ENCODE assay signal across 8 cellular contexts in the genomic region with DNA sequence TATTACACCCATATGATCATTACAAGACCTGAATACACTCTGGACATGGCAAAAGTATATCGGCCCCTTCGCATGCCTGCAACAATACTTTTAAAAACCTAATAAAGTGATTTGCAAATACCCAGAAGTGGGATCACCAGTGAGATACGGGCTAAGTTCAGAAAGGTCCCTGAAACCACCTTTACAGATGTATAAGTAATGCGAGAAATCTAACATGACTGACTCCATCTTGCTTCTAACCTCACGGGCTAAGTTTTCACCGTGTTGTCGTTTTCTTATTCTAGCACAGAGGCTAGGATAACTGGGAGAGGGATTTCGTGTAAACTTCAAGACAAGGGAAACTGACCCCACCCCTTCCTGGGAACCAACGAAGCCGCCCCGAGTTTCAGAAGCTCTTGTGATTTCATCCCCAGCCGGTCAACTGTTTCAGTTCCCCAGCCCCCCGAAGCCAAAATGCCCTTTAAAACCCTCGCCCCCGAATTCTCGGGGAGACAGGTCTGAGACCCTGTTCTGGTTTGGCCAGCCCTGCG. TPM values are rescaled to one million over a fixed set of nuclear protein-coding genes. Genes with fewer than 3 reads are reported as not detected.
DNase-seq lines count a peak whose midpoint lies in the region; ATAC-seq lines count a peak whose summit lies in the region.

No MANE protein-coding gene starts in this region.

- POLR2A ChIA-PET in T-cell (lab: Charles Lee) = no interaction called here
- POLR2A ChIA-PET in naive thymus-derived CD4-positive, alpha-beta T cell (lab: Charles Lee) = no interaction called here

- peak; percentile 34 for DNase-seq in SIG-M5 treated with dmso at 0.1 percent for 504 hours (lab: John Stamatoyannopoulos, UW; ENCODE audit: unreplicated experiment)
- DNase-seq in SIG-M5 (lab: John Stamatoyannopoulos, UW) = no peak
- no peak for DNase-seq in T-cell
- DNase-seq in fibroblast of gingiva (ENCODE audit: low read depth) = peak; percentile 43
- DNase-seq in naive thymus-derived CD4-positive, alpha-beta T cell = peak in 1 of 9 donors; percentile 10
- no peak for DNase-seq in NCI-H2081 (lab: John Stamatoyannopoulos, UW)
- DNase-seq in NCI-H446 (lab: John Stamatoyannopoulos, UW) = no peak

- H3K36me3 ChIP-seq in naive thymus-derived CD4-positive, alpha-beta T cell (ENCODE audit: control insufficient read depth in 2 of 3, insufficient read depth in 3 of 3, low read length in 3 of 3) = no peaks in the 10 kb centered on the region

- H3K27me3 ChIP-seq in naive thymus-derived CD4-positive, alpha-beta T cell (ENCODE audit: control insufficient read depth in 2 of 2, insufficient read depth in 2 of 2, low read length in 2 of 2) = no peaks in the 10 kb centered on the region

- no peaks in the 10 kb centered on the region for H3K9me3 Mint-ChIP-seq in T-cell
- no peaks in the 10 kb centered on the region for H3K9me3 Mint-ChIP-seq in naive thymus-derived CD4-positive, alpha-beta T cell

- H3K27me3 Mint-ChIP-seq in T-cell = no peaks in the 10 kb centered on the region
- H3K27me3 Mint-ChIP-seq in naive thymus-derived CD4-positive, alpha-beta T cell = peaks cover 0 to 5% (median 0%) of the 10 kb centered on the region in 5 donors

- H3K9me3 ChIP-seq in naive thymus-derived CD4-positive, alpha-beta T cell (ENCODE audit: control insufficient read depth in 2 of 3, low read length in 3 of 3) = no peaks in the 10 kb centered on the region

- ATAC-seq in HG02885 (IDR thresholded peaks at IDR 0.05; ENCODE audit: poor library complexity, unreplicated experiment) (peak; percentile 15), T-cell (replicated peaks in 1 of 4) (peak in 2 of 4 experiments; percentile 6 to 11)
- ATAC-seq in naive thymus-derived CD4-positive, alpha-beta T cell = peak; percentile 2

- peak overlapping the region; percentile 61 for H3K27ac ChIP-seq in naive thymus-derived CD4-positive, alpha-beta T cell (ENCODE audit: low read depth, low read length)

- intact Hi-C loops in naive thymus-derived CD4-positive, alpha-beta T cell (cut with micrococcal nuclease) = loop anchor here (1.0 to 2.0 kb wide), 4 partner anchors 30 to 297 kb away; a partner anchor contains a TSS

- CTCF ChIA-PET in T-cell (lab: Charles Lee) = no interaction called here
- CTCF ChIA-PET in naive thymus-derived CD4-positive, alpha-beta T cell (lab: Charles Lee) = interaction anchor here (0.6 kb wide), 1 partner anchor 238 kb away, joined by 3 read pairs; no protein-coding TSS in a partner anchor

- peaks cover 31 to 46% (median 45%) of the 10 kb centered on the region in 3 donors for H3K4me1 Mint-ChIP-seq in T-cell
- H3K4me1 Mint-ChIP-seq in naive thymus-derived CD4-positive, alpha-beta T cell = peaks cover 15 to 55% (median 51%) of the 10 kb centered on the region in 7 donors

- peak overlapping the region; percentile 76 to 87 (median 85) for H3K4me3 Mint-ChIP-seq in T-cell
- H3K4me3 Mint-ChIP-seq in naive thymus-derived CD4-positive, alpha-beta T cell = peak overlapping the region; percentile 86 to 92 (median 90)

- H3K36me3 Mint-ChIP-seq in T-cell = no peaks in the 10 kb centered on the region
- H3K36me3 Mint-ChIP-seq in naive thymus-derived CD4-positive, alpha-beta T cell = peaks cover 0 to 11% (median 0%) of the 10 kb centered on the region in 5 donors

- H3K4me1 ChIP-seq in naive thymus-derived CD4-positive, alpha-beta T cell (ENCODE audit: control insufficient read depth in 2 of 2, insufficient read depth in 2 of 2, low read length in 2 of 2) = peaks cover 6 to 15% of the 10 kb centered on the region in 2 donors

- peak overlapping the region; percentile 66 to 90 for H3K27ac Mint-ChIP-seq in T-cell
- peak overlapping the region; percentile 52 to 94 (median 86) for H3K27ac Mint-ChIP-seq in naive thymus-derived CD4-positive, alpha-beta T cell

- H3K4me3 ChIP-seq in naive thymus-derived CD4-positive, alpha-beta T cell (ENCODE audit: low read length) = peak overlapping the region; percentile 69

RNA-seq across cellular contexts. Expression of a gene that starts 0.7 kb away (rescaled TPM):
- 1 to 10 TPM; 2.8 to 7.9 (median 4.3) TPM for total RNA-seq in T-cell
- total RNA-seq in naive thymus-derived CD4-positive, alpha-beta T cell = 1 to 10 TPM; 4.4 to 7.8 (median 4.5) TPM
- polyA plus RNA-seq in naive thymus-derived CD4-positive, alpha-beta T cell = 10 to 100 TPM in 1 of 2 donors, 1 to 10 TPM in 1; 5.0 to 17.5 TPM

RNA-seq across cellular contexts. Expression of a gene that starts 29.8 kb away (rescaled TPM):
- under 1 TPM in 1 of 5 donors, not detected in 4; 0.09 TPM for total RNA-seq in T-cell
- not detected for total RNA-seq in naive thymus-derived CD4-positive, alpha-beta T cell
- under 1 TPM in 1 of 2 donors, not detected in 1; 0.14 TPM for polyA plus RNA-seq in naive thymus-derived CD4-positive, alpha-beta T cell

Comparison
In these comparisons a context has a peak if more than half of its experiments do, and no peak if none do; other contexts are left out.
1. DNase-seq: peak in SIG-M5 treated with dmso at 0.1 percent for 504 hours (single experiment) and fibroblast of gingiva (single experiment); none in SIG-M5 (single experiment), T-cell (0 of 34), NCI-H2081 (0 of 2) and NCI-H446 (0 of 2).